Comparison of ENCODE assay signal across 8 cellular contexts in the genomic region with DNA sequence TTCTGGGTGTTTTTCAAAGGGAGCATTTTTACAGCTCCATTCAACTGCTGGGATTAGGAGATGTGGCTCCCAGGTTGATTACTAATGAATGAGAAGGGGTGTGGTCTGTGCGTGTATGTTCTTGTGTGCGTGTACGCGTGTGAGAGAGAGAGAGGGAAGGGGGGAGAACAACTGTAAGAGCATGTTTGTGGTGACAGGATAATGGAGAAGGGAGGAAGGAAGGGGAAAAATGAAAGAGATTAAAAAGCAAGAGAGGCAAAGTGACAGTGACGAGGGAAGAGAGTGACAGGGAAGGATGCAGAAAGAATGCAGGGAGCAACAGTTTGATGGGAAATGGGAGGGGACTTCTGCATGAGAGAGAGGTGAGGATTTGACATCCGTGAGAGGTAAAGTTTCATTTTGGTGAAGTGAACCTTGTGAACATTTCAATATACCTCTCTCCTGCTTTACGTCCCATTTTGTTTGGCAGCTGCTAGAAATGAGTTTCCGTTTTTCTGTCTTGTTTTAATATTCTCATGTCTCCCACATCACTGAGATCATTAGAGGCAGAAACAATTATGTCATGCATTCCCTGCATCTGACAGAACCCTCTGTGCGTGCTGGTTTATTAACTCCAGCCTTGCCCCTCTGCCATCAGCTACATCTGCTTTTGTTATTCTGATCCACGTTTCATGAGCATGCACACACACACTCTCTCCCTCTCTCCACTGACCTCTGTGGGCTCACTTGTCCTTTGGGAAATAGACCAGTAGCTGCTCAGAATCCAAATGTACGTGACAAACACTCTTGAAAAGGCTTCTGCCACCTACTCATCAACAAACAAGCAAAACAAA.
DNase-seq lines count a peak whose midpoint lies in the region; ATAC-seq and TF ChIP-seq lines count a peak whose summit lies in the region.

No MANE protein-coding gene starts in this region.

- H3K4me3 ChIP-seq in IMR-90 (ENCODE audit: insufficient read depth, low read depth, low read length) (peak overlapping the region; percentile 51), ascending aorta (peak overlapping the region; percentile 84 to 95), iPS-18c (ENCODE audit: insufficient read depth, low read depth, low read length) (peak overlapping the region; percentile 77)

- H3K9me3 ChIP-seq in IMR-90 (ENCODE audit: control insufficient read depth, insufficient read depth, low read length) (no peaks in the 10 kb centered on the region; the same call in 1 of the 2 replicates), ascending aorta (no peaks in the 10 kb centered on the region), iPS-18c (ENCODE audit: control insufficient read depth, insufficient read depth, low read length) (no peaks in the 10 kb centered on the region)

- H4K8ac ChIP-seq in IMR-90 (ENCODE audit: low read depth in 2 of 2, low read length in 2 of 2), result peak overlapping the region; percentile 57 to 84

- TF ChIP-seq CTCF in IMR-90 (conservative IDR thresholded peaks at IDR 0.05; ENCODE audit: low read depth, low read length), result no peak
- no peak for TF ChIP-seq CTCF in ascending aorta (IDR thresholded peaks at IDR 0.05)

- H3K4me1 ChIP-seq in IMR-90 (ENCODE audit: control insufficient read depth, insufficient read depth, low read length) (peaks cover 11% of the 10 kb centered on the region), ascending aorta (peaks cover 3% of the 10 kb centered on the region in 2 donors)

- H3K9me1 ChIP-seq in IMR-90 (ENCODE audit: insufficient read depth, low read length), result peaks cover 3% of the 10 kb centered on the region; the same call in 1 of the 2 replicates

- peak overlapping the region; percentile 90 for H3K4me2 ChIP-seq in IMR-90 (ENCODE audit: low read depth, low read length)

- H3K27ac Mint-ChIP-seq in stimulated activated effector memory CD8-positive, alpha-beta T cell treated with anti-CD3 and anti-CD28 coated beads, Interleukin-12 subunit alpha, Interleukin-12 subunit beta, amount 100 ng/mL, for 72 hours, result peak overlapping the region; percentile 87

- DNase-seq in Caki2 (ENCODE audit: low read depth) (peak; percentile 40), IMR-90 (peak; percentile 96), ascending aorta (ENCODE audit: low spot score in 2 of 2) (no peak), iPS-NIHi11 (ENCODE audit: low spot score) (no peak), HuH-7 (ENCODE audit: low spot score) (no peak)
- DNase-seq in stimulated activated effector memory CD8-positive, alpha-beta T cell treated with anti-CD3 and anti-CD28 coated beads, Interleukin-12 subunit alpha, Interleukin-12 subunit beta, amount 100 ng/mL, for 72 hours (ENCODE audit: low spot score in 2 of 2), result no peak

- H3K36me3 ChIP-seq in IMR-90 (ENCODE audit: control insufficient read depth, insufficient read depth, low read length) (no peaks in the 10 kb centered on the region), ascending aorta (no peaks in the 10 kb centered on the region)

- H2AK5ac ChIP-seq in IMR-90 (ENCODE audit: low read depth, low read length), result peak overlapping the region; percentile 73

- H2AFZ ChIP-seq in IMR-90 (replicated peaks; ENCODE audit: low read length, poor library complexity), result peak overlapping the region; percentile 93

- H3K18ac ChIP-seq in IMR-90 (ENCODE audit: low read depth, low read length), result peak overlapping the region; percentile 83

- H3K27me3 ChIP-seq in IMR-90 (ENCODE audit: control insufficient read depth, insufficient read depth, low read length), result no peaks in the 10 kb centered on the region
- no peaks in the 10 kb centered on the region for H3K27me3 ChIP-seq in ascending aorta

- BruUV-seq in IMR-90 (replicated peaks; lab: Mats Ljungman, UMichigan), result no TSS peak

- H3K4ac ChIP-seq in IMR-90 (ENCODE audit: low read depth, low read length), result peak overlapping the region; percentile 72

- H3K36me3 Mint-ChIP-seq in stimulated activated effector memory CD8-positive, alpha-beta T cell treated with anti-CD3 and anti-CD28 coated beads, Interleukin-12 subunit alpha, Interleukin-12 subunit beta, amount 100 ng/mL, for 72 hours, result peaks cover 5% of the 10 kb centered on the region

- H3K27ac ChIP-seq in IMR-90 (ENCODE audit: insufficient read depth, low read length) (peak overlapping the region; percentile 66), ascending aorta (peak overlapping the region; percentile 86 to 95)

- peak overlapping the region; percentile 92 for H3K4me3 Mint-ChIP-seq in stimulated activated effector memory CD8-positive, alpha-beta T cell treated with anti-CD3 and anti-CD28 coated beads, Interleukin-12 subunit alpha, Interleukin-12 subunit beta, amount 100 ng/mL, for 72 hours

- H2BK15ac ChIP-seq in IMR-90 (ENCODE audit: low read depth, low read length), result peak overlapping the region; percentile 79

- peak overlapping the region; percentile 87 for H2BK120ac ChIP-seq in IMR-90 (ENCODE audit: low read depth, low read length)

- H4K5ac ChIP-seq in IMR-90 (ENCODE audit: low read depth, low read length), result peak overlapping the region; percentile 46

- POLR2A ChIA-PET in IMR-90 (lab: Charles Lee; ENCODE audit: unreplicated experiment), result interaction anchor here (0.5 to 0.6 kb wide), 2 partner anchors 384 to 1572 kb away, joined by 4 read pairs; no protein-coding TSS in a partner anchor

- H3K56ac ChIP-seq in IMR-90 (ENCODE audit: extremely low read depth, insufficient read depth, low read length), result peak overlapping the region; percentile 89

- peak; percentile 63 for TF ChIP-seq POLR2A in IMR-90 (IDR thresholded peaks at IDR 0.05; ENCODE audit: low read depth, low read length)

- peak overlapping the region; percentile 50; the same call in 1 of the 2 replicates for H3K23ac ChIP-seq in IMR-90 (ENCODE audit: low read depth, low read length)

- no peak for TF ChIP-seq RAD21 in IMR-90 (IDR thresholded peaks at IDR 0.05; ENCODE audit: low read length)

- H3K4me1 Mint-ChIP-seq in stimulated activated effector memory CD8-positive, alpha-beta T cell treated with anti-CD3 and anti-CD28 coated beads, Interleukin-12 subunit alpha, Interleukin-12 subunit beta, amount 100 ng/mL, for 72 hours, result peaks cover 22% of the 10 kb centered on the region

- no peaks in the 10 kb centered on the region for H3K9me3 Mint-ChIP-seq in stimulated activated effector memory CD8-positive, alpha-beta T cell treated with anti-CD3 and anti-CD28 coated beads, Interleukin-12 subunit alpha, Interleukin-12 subunit beta, amount 100 ng/mL, for 72 hours

- ATAC-seq in IMR-90 (ENCODE audit: low read depth) (peak; percentile 5), HG02970 (IDR thresholded peaks at IDR 0.05; ENCODE audit: low FRiP score, unreplicated experiment) (no peak)
- no peak for ATAC-seq in stimulated activated effector memory CD8-positive, alpha-beta T cell treated with anti-CD3 and anti-CD28 coated beads, Interleukin-12 subunit alpha, Interleukin-12 subunit beta, amount 100 ng/mL, for 72 hours

- peak overlapping the region; percentile 76 for H2BK20ac ChIP-seq in IMR-90 (ENCODE audit: low read depth, low read length)

- 8% methylated on average over 10 of the region's 11 CpGs; no CpG with 5 or more reads in 1 of the 2 experiments for WGBS in IMR-90 (ENCODE audit: extremely low coverage in 2 of 2, insufficient read length in 1 of 2), 2 experiments

- H2AK9ac ChIP-seq in IMR-90 (replicated peaks; ENCODE audit: low read depth, low read length, poor library complexity), result peak overlapping the region; percentile 85

- peak overlapping the region; percentile 31; the same call in 1 of the 2 replicates for H3K14ac ChIP-seq in IMR-90 (replicated peaks; ENCODE audit: low read depth, low read length)

- CTCF ChIA-PET in IMR-90 (lab: Yijun Ruan, JAX), result interaction anchor here (0.8 to 2.0 kb wide), 11 partner anchors 12 to 896 kb away, joined by 3 to 7 read pairs (median 3); no protein-coding TSS in a partner anchor

- H4K20me1 ChIP-seq in IMR-90 (ENCODE audit: insufficient read depth, low read length), result no peaks in the 10 kb centered on the region

- dilution Hi-C loops in IMR-90 (cut with HindIII; ENCODE audit: low sequenced_read_pairs, unreplicated experiment), result no loop called here

- peak overlapping the region; percentile 84 for H2BK5ac ChIP-seq in IMR-90 (ENCODE audit: low read depth, low read length, poor library complexity, severe bottlenecking)

- peak overlapping the region; percentile 68; the same call in 1 of the 2 replicates for H3K9ac ChIP-seq in IMR-90 (ENCODE audit: low read depth, low read length)

- H4K91ac ChIP-seq in IMR-90 (ENCODE audit: insufficient read depth, low read depth, low read length), result peak overlapping the region; percentile 84

- in situ Hi-C loops in Caki2 (cut with HindIII; ENCODE audit: low pct_unique_long_range_greater_than_20kb, low sequenced_read_pairs), result no loop called here
- in situ Hi-C loops in IMR-90 (cut with MboI; ENCODE audit: low sequenced_read_pairs), result no loop called here

- intact Hi-C loops in IMR-90 (cut with micrococcal nuclease) (loop anchor here (1.0 to 10.0 kb wide), 8 partner anchors 29 to 740 kb away; a partner anchor contains a TSS), ascending aorta (cut with DNase I) (loop anchor here (1.0 to 10.0 kb wide), 7 partner anchors 30 to 690 kb away; a partner anchor contains a TSS)

- H3K79me1 ChIP-seq in IMR-90 (ENCODE audit: low read depth in 1 of 2, low read length in 2 of 2), result no peaks in the 10 kb centered on the region

TF ChIP-seq in IMR-90, 13 proteins besides CTCF, POLR2A, EP300 and RAD21:
- TF ChIP-seq, protein P1, sequence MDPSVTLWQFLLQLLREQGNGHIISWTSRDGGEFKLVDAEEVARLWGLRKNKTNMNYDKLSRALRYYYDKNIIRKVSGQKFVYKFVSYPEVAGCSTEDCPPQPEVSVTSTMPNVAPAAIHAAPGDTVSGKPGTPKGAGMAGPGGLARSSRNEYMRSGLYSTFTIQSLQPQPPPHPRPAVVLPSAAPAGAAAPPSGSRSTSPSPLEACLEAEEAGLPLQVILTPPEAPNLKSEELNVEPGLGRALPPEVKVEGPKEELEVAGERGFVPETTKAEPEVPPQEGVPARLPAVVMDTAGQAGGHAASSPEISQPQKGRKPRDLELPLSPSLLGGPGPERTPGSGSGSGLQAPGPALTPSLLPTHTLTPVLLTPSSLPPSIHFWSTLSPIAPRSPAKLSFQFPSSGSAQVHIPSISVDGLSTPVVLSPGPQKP (IDR thresholded peaks at IDR 0.05; ENCODE audit: borderline replicate concordance, low read depth, low read length), result no peak
- TF ChIP-seq CEBPB (IDR thresholded peaks at IDR 0.05; ENCODE audit: low read depth, low read length) (no peak), SMC3 (IDR thresholded peaks at IDR 0.05; ENCODE audit: low read depth, low read length) (no peak), FOS (IDR thresholded peaks at IDR 0.05; ENCODE audit: low read depth, low read length) (peak; percentile 56; the same call in 1 of the 2 replicates), BHLHE40 (IDR thresholded peaks at IDR 0.05; ENCODE audit: low read depth, low read length) (peak; percentile 89), CHD1 (IDR thresholded peaks at IDR 0.05; ENCODE audit: low read depth, low read length) (no peak; the same call in 1 of the 2 replicates), MXI1 (IDR thresholded peaks at IDR 0.05; ENCODE audit: borderline replicate concordance, low read depth, low read length) (peak; percentile 73; the same call in 1 of the 2 replicates)

Comparison
In these comparisons a context has a peak if more than half of its experiments do, and no peak if none do; other contexts are left out.
1. DNase-seq: peak in Caki2 (single experiment) and IMR-90 (single experiment); none in ascending aorta (0 of 2), stimulated activated effector memory CD8-positive, alpha-beta T cell treated with anti-CD3 and anti-CD28 coated beads, Interleukin-12 subunit alpha, Interleukin-12 subunit beta, amount 100 ng/mL, for 72 hours (0 of 2), iPS-NIHi11 (single experiment) and HuH-7 (single experiment).
2. Peak in every context shown above with its lines, with median percentiles within 50 percentile points of each other: H3K4me3 ChIP-seq.